In the genomic region with DNA sequence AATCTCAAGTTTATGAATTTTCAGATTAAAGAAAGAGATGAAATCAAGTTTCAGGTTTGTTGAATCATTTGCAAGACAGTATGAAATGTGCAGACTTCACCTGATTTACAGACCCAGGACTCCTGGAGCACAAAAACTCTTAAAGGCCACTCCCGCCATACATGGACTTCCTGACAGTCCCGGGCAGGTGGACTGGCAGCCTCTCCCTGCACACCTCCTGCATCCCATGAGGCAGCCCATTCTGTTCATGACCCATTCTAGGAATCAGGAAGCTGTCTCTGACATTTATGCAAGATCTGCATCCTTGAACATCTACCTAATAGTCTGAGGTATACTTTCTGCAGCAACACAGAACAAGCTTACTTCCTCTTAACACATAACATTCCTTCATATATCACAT, we compare ENCODE assay signal across 22 cellular contexts.
"Had no signal": no experiment of that assay in that cellular context is flagged by ENCODE, and none has a peak within 500 bp of the region (broad histone marks: within the 10 kb centered on the region; RNA-seq: fewer than 3 reads in every experiment).

No MANE protein-coding gene starts in this region.

- FAIRE-seq: HepG2 had no signal

- ATAC-seq: HepG2, Panc1, PC-3 had no signal

- H3K9ac ChIP-seq: SK-N-SH had no signal

- DNase-seq: IMR-90, Kasumi-1, KG1, MM.1S, NCI-H1092 treated with DMSO at 0.1 percent for 48 hours, NCI-H1436, NCI-H187, NCI-H2029, NCI-H2081 treated with DMSO at 0.1 percent for 48 hours, NCI-H2171, NCI-H226, NCI-H446, NCI-H510A, NCI-H524 treated with DMSO at 0.1 percent for 48 hours, NCI-H69, NCI-H774, PC-3, SHP77, SK-N-SH had no signal

- H3K4me2 ChIP-seq: SK-N-SH had no signal

- H3K9me3 ChIP-seq: SK-N-SH had no signal

- H3K27ac ChIP-seq: RWPE1 had no signal
